In the genomic region with DNA sequence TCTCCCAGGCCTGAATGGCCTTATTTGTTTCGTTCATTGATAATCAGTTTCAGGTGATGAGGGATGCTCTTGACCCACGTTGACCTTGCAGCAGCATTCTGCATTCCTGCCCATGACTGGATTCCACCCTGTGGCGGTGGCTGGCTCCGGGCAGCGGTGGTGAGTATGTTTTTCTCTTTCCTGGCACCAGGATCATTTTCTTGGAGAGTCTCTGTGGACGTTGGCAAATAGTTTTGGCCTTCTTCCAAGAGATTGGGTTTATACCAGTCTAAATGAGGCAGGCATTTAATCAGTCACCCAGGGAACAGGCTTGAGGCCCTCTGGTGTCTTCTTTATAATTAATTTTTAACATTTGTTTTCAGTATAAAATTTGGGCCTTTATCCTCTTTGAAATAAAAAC, we compare ENCODE assay signal across 8 cellular contexts.
A peak's percentile ranks its signal among the peaks of the same experiment; 100 is the strongest.
DNase-seq lines count a peak whose midpoint lies in the region; ATAC-seq, FAIRE-seq and TF ChIP-seq lines count a peak whose summit lies in the region.
"Had no signal": no experiment of that assay in that cellular context is flagged by ENCODE, and none has a peak within 500 bp of the region (broad histone marks: within the 10 kb centered on the region; RNA-seq: fewer than 3 reads in every experiment).

No MANE protein-coding gene starts in this region.

- no peak for TF ChIP-seq EP300 in stomach (IDR thresholded peaks at IDR 0.05)

- ATAC-seq in GM18502 (IDR thresholded peaks at IDR 0.05; ENCODE audit: poor library complexity, unreplicated experiment) = no peak
- ATAC-seq in GM19328 (IDR thresholded peaks at IDR 0.05; ENCODE audit: unreplicated experiment) = no peak
- ATAC-seq: foreskin keratinocyte had no signal

- H3K27me3 ChIP-seq in stomach = peaks cover 0 to 30% (median 7%) of the 10 kb centered on the region in 3 donors
- H3K27me3 ChIP-seq: foreskin keratinocyte had no signal

- no peak for TF ChIP-seq POLR2A in stomach (IDR thresholded peaks at IDR 0.05)

- no peaks in the 10 kb centered on the region for H3K9me3 ChIP-seq in stomach

- peak; percentile 83 for FAIRE-seq in RCC 7860 (lab: Jason Lieb, UNC)
- no peak for FAIRE-seq in frontal cortex (lab: Jason Lieb, UNC)

- no peak for TF ChIP-seq CTCF in stomach (IDR thresholded peaks at IDR 0.05)

- WGBS in stomach, 5 donors = 20 to 47% (median 25%) methylated on average over 6 of the region's 6 CpGs

- intact Hi-C loops in stomach (cut with DNase I; ENCODE audit: low total_unique reads) = no loop called here

- peaks cover 0 to 7% (median 3%) of the 10 kb centered on the region in 4 donors for H3K4me1 ChIP-seq in stomach

- no peak overlapping the region for H3K4me3 ChIP-seq in stomach

- peak; percentile 42 for DNase-seq in HS-27A (ENCODE audit: low read depth)
- peak; percentile 73 for DNase-seq in RCC 7860 (ENCODE audit: low spot score)
- DNase-seq in frontal cortex (ENCODE audit: low spot score in 2 of 2) = peak; percentile 16 to 34
- DNase-seq in stomach = peak; percentile 36
- DNase-seq in NOMO-1 treated with dmso at 0.1 percent for 144 hours (lab: John Stamatoyannopoulos, UW; ENCODE audit: unreplicated experiment) = no peak

- no peak overlapping the region for H3K27ac ChIP-seq in stomach
- H3K27ac ChIP-seq: foreskin keratinocyte had no signal

- H3K36me3 ChIP-seq in stomach = no peaks in the 10 kb centered on the region
